Comparison of ENCODE assay signal across 20 cellular contexts in the genomic region with DNA sequence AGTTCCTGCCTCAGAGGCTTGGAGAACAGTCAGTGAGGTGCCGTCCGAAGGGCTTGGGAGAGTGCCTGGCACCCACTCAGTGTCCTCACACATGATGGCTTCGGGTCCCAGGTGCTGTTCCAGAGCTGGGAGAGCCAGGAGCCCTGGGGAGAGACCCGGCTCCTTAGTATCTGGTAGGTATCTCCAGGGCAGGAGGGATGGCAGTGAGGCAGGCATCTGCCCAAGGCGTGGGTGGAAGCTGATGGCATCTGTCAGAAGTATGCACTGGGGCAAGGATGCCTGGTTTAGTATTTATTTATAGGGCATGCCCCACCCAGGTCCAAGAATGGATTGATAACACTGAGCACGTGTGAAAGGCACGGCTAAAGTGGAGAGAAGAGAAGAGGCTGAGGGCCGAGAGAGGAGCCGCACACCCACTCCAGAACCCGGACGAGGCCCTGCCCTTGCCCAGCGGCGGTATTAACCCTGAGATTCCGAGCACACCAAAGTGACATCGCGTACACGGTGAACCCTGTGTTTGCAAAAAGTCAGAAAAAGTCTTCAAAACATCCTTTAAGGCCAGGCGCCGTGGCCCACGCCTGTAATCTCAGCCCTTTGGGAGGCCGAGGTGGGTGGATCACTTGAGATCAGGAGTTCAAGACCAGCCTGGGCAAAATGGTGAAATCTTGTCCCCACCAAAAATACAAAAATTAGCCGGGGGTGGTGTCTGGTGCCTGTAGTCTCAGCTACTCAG. TPM values are rescaled to one million over a fixed set of nuclear protein-coding genes. Genes with fewer than 3 reads are reported as not detected.
DNase-seq lines count a peak whose midpoint lies in the region; ATAC-seq, FAIRE-seq and TF ChIP-seq lines count a peak whose summit lies in the region.
"Had no signal": no experiment of that assay in that cellular context is flagged by ENCODE, and none has a peak within 500 bp of the region (broad histone marks: within the 10 kb centered on the region; RNA-seq: fewer than 3 reads in every experiment).

No MANE protein-coding gene starts in this region.

- H3K36me3 ChIP-seq in right lobe of liver (no peaks in the 10 kb centered on the region), HepG2 (replicated peaks in 1 of 2; ENCODE audit: control insufficient read depth in 1 of 2, insufficient read depth in 2 of 2, low read length in 2 of 2) (no peaks in the 10 kb centered on the region), heart left ventricle (no peaks in the 10 kb centered on the region)

- no peak overlapping the region for H2AFZ ChIP-seq in HepG2 (ENCODE audit: low read length)
- H2AFZ ChIP-seq: PC-9 had no signal

- no peaks in the 10 kb centered on the region for H3K9me3 ChIP-seq in right lobe of liver
- H3K9me3 ChIP-seq in HepG2 (ENCODE audit: low read length) = no peaks in the 10 kb centered on the region
- no peaks in the 10 kb centered on the region for H3K9me3 ChIP-seq in heart left ventricle

- no peak for TF ChIP-seq RAD21 in HepG2 (CRISPR knock-in tag; IDR thresholded peaks at IDR 0.05)

- TF ChIP-seq CTCF in right lobe of liver (IDR thresholded peaks at IDR 0.05) (no peak), HepG2 (CRISPR knock-in tag; IDR thresholded peaks at IDR 0.05) (no peak), heart left ventricle (IDR thresholded peaks at IDR 0.05) (no peak)

- TF ChIP-seq EP300 in HepG2 (IDR thresholded peaks at IDR 0.05; ENCODE audit: low read depth in 2 of 2, low read length in 2 of 2) (no peak), HepG2 (CRISPR knock-in tag; IDR thresholded peaks at IDR 0.05; ENCODE audit: borderline replicate concordance) (no peak)

- no peak for FAIRE-seq in HepG2 (lab: Jason Lieb, UNC)
- FAIRE-seq: D721Med, K562 had no signal

- H3K79me2 ChIP-seq in HepG2 (ENCODE audit: insufficient read depth, low read length) = no peaks in the 10 kb centered on the region

- H3K4me1 ChIP-seq in right lobe of liver (peaks cover 0 to 12% (median 0%) of the 10 kb centered on the region in 4 donors), HepG2 (ENCODE audit: insufficient read depth, low read length) (peaks cover 12% of the 10 kb centered on the region), heart left ventricle (peaks cover 0 to 37% (median 21%) of the 10 kb centered on the region in 12 donors)

- H3K27me3 ChIP-seq in right lobe of liver = peaks cover 10 to 33% of the 10 kb centered on the region in 2 donors
- peaks cover 2 to 11% of the 10 kb centered on the region in 2 experiments; a peak in 3 of 5 replicates for H3K27me3 ChIP-seq in HepG2 (ENCODE audit: control insufficient read depth in 1 of 2, insufficient read depth in 2 of 2, low read length in 2 of 2)
- H3K27me3 ChIP-seq in heart left ventricle = peaks cover 26 to 64% (median 34%) of the 10 kb centered on the region in 9 donors

- H3K27ac ChIP-seq in right lobe of liver (no peak overlapping the region), HepG2 (ENCODE audit: extremely low read length, insufficient read depth, low read length) (no peak overlapping the region), heart left ventricle (no peak overlapping the region)
- H3K27ac ChIP-seq: PC-9 had no signal

- H3K9ac ChIP-seq in HepG2 (ENCODE audit: insufficient read depth, low read depth, low read length) = no peak overlapping the region

- intact Hi-C loops in right lobe of liver (cut with DNase I) = no loop called here
- intact Hi-C loops in HepG2 (cut with micrococcal nuclease; ENCODE audit: unreplicated experiment) = no loop called here
- intact Hi-C loops in heart left ventricle (cut with DNase I) = no loop called here

- H3K4me3 ChIP-seq in right lobe of liver (no peak overlapping the region), HepG2 (replicated peaks in 1 of 3; ENCODE audit: insufficient read depth in 1 of 3, low read depth in 2 of 3, low read length in 3 of 3) (no peak overlapping the region), heart left ventricle (no peak overlapping the region)
- H3K4me3 ChIP-seq: K562, PC-9 had no signal

- WGBS in right lobe of liver (ENCODE audit: insufficient coverage, low coverage, low lambda C conversion rate, missing lambda C conversion rate) = 85% methylated on average over 6 of the region's 22 CpGs
- 91% methylated on average over 21 of the region's 22 CpGs for WGBS in HepG2 (ENCODE audit: low lambda C conversion rate)
- 67 to 72% (median 71%) methylated on average over 22 of the region's 22 CpGs for WGBS in heart left ventricle, 4 donors

- CTCF ChIA-PET in HepG2 (lab: Yijun Ruan, JAX; ENCODE audit: low intra/inter-chr PET ratio, low total read pairs) = no interaction called here

- BruUV-seq in HepG2 (replicated peaks; lab: Mats Ljungman, UMichigan) = no TSS peak

- in situ Hi-C loops in HepG2 (cut with HindIII; ENCODE audit: extremely low pct_ligation_motif_present, low pct_unique_long_range_greater_than_20kb) = no loop called here

- POLR2A ChIA-PET in HepG2 (lab: Yijun Ruan, JAX) = no interaction called here

- H3K4me2 ChIP-seq in HepG2 (ENCODE audit: low read depth, low read length) = no peak overlapping the region
- H3K4me2 ChIP-seq: PC-9 had no signal

- no peak for ATAC-seq in right lobe of liver
- ATAC-seq in HepG2 = no peak
- peak in 3 of 4 donors; percentile 17 to 52 (median 40) for ATAC-seq in heart left ventricle
- ATAC-seq in HG02852 (IDR thresholded peaks at IDR 0.05; ENCODE audit: unreplicated experiment) = no peak
- ATAC-seq: K562 had no signal

- DNase-seq in right lobe of liver (peak in 2 of 3 donors; percentile 33 to 39), HepG2 (ENCODE audit: low spot score) (no peak), heart left ventricle (peak in 2 of 5 donors; percentile 15 to 43), myocyte (ENCODE audit: low read depth) (peak; percentile 84), NCI-H510A treated with DMSO at 0.1 percent for 48 hours (lab: John Stamatoyannopoulos, UW) (no peak), NOMO-1 treated with DMSO at 0.1 percent for 48 hours (lab: John Stamatoyannopoulos, UW; ENCODE audit: unreplicated experiment) (no peak)
- DNase-seq in stimulated activated CD4-positive, alpha-beta T cell treated with anti-CD3 and anti-CD28 coated beads, Interleukin-4, amount 100 ng/mL, for 1 hour = no peak
- DNase-seq: CD4-positive, alpha-beta memory T cell; H7; MV-4-11; NCI-H1417; NCI-H1930; NCI-H2171; NCI-H446 treated with DMSO at 0.1 percent for 48 hours; NCI-H82 had no signal

- H4K20me1 ChIP-seq in HepG2 (ENCODE audit: insufficient read depth, low read length) = no peaks in the 10 kb centered on the region

- TF ChIP-seq POLR2A in right lobe of liver (IDR thresholded peaks at IDR 0.05) (no peak), HepG2 (IDR thresholded peaks at IDR 0.05; ENCODE audit: insufficient read depth in 1 of 2, low read depth in 2 of 2, low read length in 2 of 2) (no peak), heart left ventricle (IDR thresholded peaks at IDR 0.05) (no peak)

RNA-seq across cellular contexts. Expression of gene TP73, which starts 2.4 kb away (rescaled TPM):
- total RNA-seq in right lobe of liver (1 to 10 TPM in 2 of 6 experiments, under 1 TPM in 4; 0.05 to 2.3 (median 0.32) TPM), HepG2 (2016; rRNA removed; fragmentation: Illumina TruSeq; extraction: Trizol) (0.69 and 1.1 TPM in 2 replicates), heart left ventricle (under 1 TPM in 3 of 9 donors, not detected in 6; 0.15 to 0.53 (median 0.19) TPM), myocyte (1.3 and 2.2 TPM in 2 replicates)
- 0.35 and 0.51 TPM in 2 replicates for total RNA-seq in HepG2 (2016; cell fraction: cytosol; rRNA removed; fragmentation: Illumina TruSeq; extraction: Trizol; ENCODE audit: low read depth)
- 0.39 and 1.1 TPM in 2 replicates for total RNA-seq in HepG2 (2016; cell fraction: insoluble cytoplasmic fraction; rRNA removed; fragmentation: Illumina TruSeq; extraction: Trizol)
- total RNA-seq in HepG2 (2016; cell fraction: membrane; rRNA removed; fragmentation: Illumina TruSeq; extraction: Trizol) = 1.3 and 1.4 TPM in 2 replicates
- total RNA-seq in HepG2 (2016; cell fraction: nucleus; rRNA removed; fragmentation: Illumina TruSeq; extraction: Trizol) = 1.7 and 2.1 TPM in 2 replicates
- polyA plus RNA-seq in HepG2 (2011; rRNA removed) (0.49 and 0.59 TPM in 2 replicates), heart left ventricle (under 1 TPM; 0.01 to 0.11 TPM)
- 0.10 and 0.28 TPM in 2 replicates for polyA plus RNA-seq in HepG2 (2011; cell fraction: cytosol; rRNA removed)
- polyA plus RNA-seq in HepG2 (2011; cell fraction: nucleus; rRNA removed) = 1.8 and 3.5 TPM in 2 replicates
- polyA plus RNA-seq in HepG2 (2012) = 0.37 and 0.74 TPM in 2 replicates
- 0.45 and 0.53 TPM in 2 replicates for polyA plus RNA-seq in HepG2 (2016; cell fraction: cytosol; fragmentation: Illumina TruSeq; extraction: Trizol; ENCODE audit: low read depth)
- 1.5 and 1.9 TPM in 2 replicates for polyA plus RNA-seq in HepG2 (2016; cell fraction: insoluble cytoplasmic fraction; fragmentation: Illumina TruSeq; extraction: Trizol; ENCODE audit: low read depth)
- 0.93 and 1.4 TPM in 2 replicates for polyA plus RNA-seq in HepG2 (2016; cell fraction: membrane; fragmentation: Illumina TruSeq; extraction: Trizol; ENCODE audit: low read depth)
- 3.4 and 3.9 TPM in 2 replicates for polyA plus RNA-seq in HepG2 (2016; cell fraction: nucleus; fragmentation: Illumina TruSeq; extraction: Trizol; ENCODE audit: insufficient read depth, low read depth)
- 0.48 TPM in 1 of 2 replicates, not detected in the other for polyA minus RNA-seq in HepG2 (2011; rRNA and poly(A)+ RNA removed; ENCODE audit: low replicate concordance)
- 0.30 and 0.62 TPM in 2 replicates for polyA minus RNA-seq in HepG2 (2011; cell fraction: cytosol; rRNA and poly(A)+ RNA removed)
- 0.99 and 1.2 TPM in 2 replicates for polyA minus RNA-seq in HepG2 (2011; cell fraction: nucleus; rRNA and poly(A)+ RNA removed)
- polyA plus RNA-seq in myocyte (2012) = 0.39 TPM
- polyA plus RNA-seq: BJ had no signal

RNA-seq across cellular contexts. Expression of gene WRAP73, which starts 4.8 kb away (rescaled TPM):
- total RNA-seq in right lobe of liver (1 to 10 TPM; 5.6 to 9.1 (median 7.1) TPM), HepG2 (2016; rRNA removed; fragmentation: Illumina TruSeq; extraction: Trizol) (18.1 and 21.0 TPM in 2 replicates), heart left ventricle (10 to 100 TPM in 6 of 9 donors, 1 to 10 TPM in 3; 8.5 to 21.6 (median 11.3) TPM), myocyte (25.8 and 29.0 TPM in 2 replicates)
- total RNA-seq in HepG2 (2016; cell fraction: cytosol; rRNA removed; fragmentation: Illumina TruSeq; extraction: Trizol; ENCODE audit: low read depth) = 5.0 and 5.8 TPM in 2 replicates
- 20.2 and 20.3 TPM in 2 replicates for total RNA-seq in HepG2 (2016; cell fraction: insoluble cytoplasmic fraction; rRNA removed; fragmentation: Illumina TruSeq; extraction: Trizol)
- 8.8 and 10.8 TPM in 2 replicates for total RNA-seq in HepG2 (2016; cell fraction: membrane; rRNA removed; fragmentation: Illumina TruSeq; extraction: Trizol)
- 14.3 and 17.1 TPM in 2 replicates for total RNA-seq in HepG2 (2016; cell fraction: nucleus; rRNA removed; fragmentation: Illumina TruSeq; extraction: Trizol)
- polyA plus RNA-seq in HepG2 (2011; rRNA removed) (40.4 and 44.1 TPM in 2 replicates), heart left ventricle (10 to 100 TPM in 1 of 2 donors, 1 to 10 TPM in 1; 9.3 to 18.0 TPM)
- polyA plus RNA-seq in HepG2 (2011; cell fraction: cytosol; rRNA removed) = 27.5 and 35.0 TPM in 2 replicates
- polyA plus RNA-seq in HepG2 (2011; cell fraction: nucleus; rRNA removed) = 78.4 and 79.9 TPM in 2 replicates
- 12.9 and 18.3 TPM in 2 replicates for polyA plus RNA-seq in HepG2 (2012)
- polyA plus RNA-seq in HepG2 (2016; cell fraction: cytosol; fragmentation: Illumina TruSeq; extraction: Trizol; ENCODE audit: low read depth) = 5.5 TPM in 2 replicates
- polyA plus RNA-seq in HepG2 (2016; cell fraction: insoluble cytoplasmic fraction; fragmentation: Illumina TruSeq; extraction: Trizol; ENCODE audit: low read depth) = 19.4 and 25.1 TPM in 2 replicates
- 6.3 and 7.2 TPM in 2 replicates for polyA plus RNA-seq in HepG2 (2016; cell fraction: membrane; fragmentation: Illumina TruSeq; extraction: Trizol; ENCODE audit: low read depth)
- 41.4 and 53.5 TPM in 2 replicates for polyA plus RNA-seq in HepG2 (2016; cell fraction: nucleus; fragmentation: Illumina TruSeq; extraction: Trizol; ENCODE audit: insufficient read depth, low read depth)
- 43.7 and 46.5 TPM in 2 replicates for polyA minus RNA-seq in HepG2 (2011; rRNA and poly(A)+ RNA removed; ENCODE audit: low replicate concordance)
- polyA minus RNA-seq in HepG2 (2011; cell fraction: cytosol; rRNA and poly(A)+ RNA removed) = 11.9 and 16.4 TPM in 2 replicates
- polyA minus RNA-seq in HepG2 (2011; cell fraction: nucleus; rRNA and poly(A)+ RNA removed) = 18.4 and 19.5 TPM in 2 replicates
- 22.3 TPM for polyA plus RNA-seq in myocyte (2012)

RNA-seq across cellular contexts. Expression of gene TPRG1L, which starts 29.9 kb away (rescaled TPM):
- total RNA-seq in right lobe of liver = 10 to 100 TPM; 42.5 to 54.6 (median 53.4) TPM
- total RNA-seq in HepG2 (2016; rRNA removed; fragmentation: Illumina TruSeq; extraction: Trizol) = 21.3 and 31.7 TPM in 2 replicates
- total RNA-seq in HepG2 (2016; cell fraction: cytosol; rRNA removed; fragmentation: Illumina TruSeq; extraction: Trizol; ENCODE audit: low read depth) = 5.7 and 6.3 TPM in 2 replicates
- 20.0 and 34.6 TPM in 2 replicates for total RNA-seq in HepG2 (2016; cell fraction: insoluble cytoplasmic fraction; rRNA removed; fragmentation: Illumina TruSeq; extraction: Trizol)
- total RNA-seq in HepG2 (2016; cell fraction: membrane; rRNA removed; fragmentation: Illumina TruSeq; extraction: Trizol) = 26.8 and 28.4 TPM in 2 replicates
- total RNA-seq in HepG2 (2016; cell fraction: nucleus; rRNA removed; fragmentation: Illumina TruSeq; extraction: Trizol) = 13.9 and 17.8 TPM in 2 replicates
- 37.4 and 44.3 TPM in 2 replicates for polyA plus RNA-seq in HepG2 (2011; rRNA removed)
- polyA plus RNA-seq in HepG2 (2011; cell fraction: cytosol; rRNA removed) = 39.8 and 48.5 TPM in 2 replicates
- polyA plus RNA-seq in HepG2 (2011; cell fraction: nucleus; rRNA removed) = 18.5 and 21.7 TPM in 2 replicates
- 32.1 and 36.9 TPM in 2 replicates for polyA plus RNA-seq in HepG2 (2012)
- polyA plus RNA-seq in HepG2 (2016; cell fraction: cytosol; fragmentation: Illumina TruSeq; extraction: Trizol; ENCODE audit: low read depth) = 9.7 and 10.7 TPM in 2 replicates
- polyA plus RNA-seq in HepG2 (2016; cell fraction: insoluble cytoplasmic fraction; fragmentation: Illumina TruSeq; extraction: Trizol; ENCODE audit: low read depth) = 66.4 and 67.1 TPM in 2 replicates
- 27.9 and 28.2 TPM in 2 replicates for polyA plus RNA-seq in HepG2 (2016; cell fraction: membrane; fragmentation: Illumina TruSeq; extraction: Trizol; ENCODE audit: low read depth)
- polyA plus RNA-seq in HepG2 (2016; cell fraction: nucleus; fragmentation: Illumina TruSeq; extraction: Trizol; ENCODE audit: insufficient read depth, low read depth) = 42.7 TPM in 2 replicates
- 33.6 and 37.3 TPM in 2 replicates for polyA minus RNA-seq in HepG2 (2011; rRNA and poly(A)+ RNA removed; ENCODE audit: low replicate concordance)
- 24.6 and 30.2 TPM in 2 replicates for polyA minus RNA-seq in HepG2 (2011; cell fraction: cytosol; rRNA and poly(A)+ RNA removed)
- 8.0 and 10.2 TPM in 2 replicates for polyA minus RNA-seq in HepG2 (2011; cell fraction: nucleus; rRNA and poly(A)+ RNA removed)
- 10 to 100 TPM; 32.0 to 58.0 (median 48.8) TPM for total RNA-seq in heart left ventricle
- 10 to 100 TPM; 24.2 to 48.8 TPM for polyA plus RNA-seq in heart left ventricle
- total RNA-seq in myocyte = 19.7 and 23.2 TPM in 2 replicates
- polyA plus RNA-seq in myocyte (2012) = 78.4 TPM

RNA-seq across cellular contexts. Expression of gene MEGF6, which starts 43.4 kb away (rescaled TPM):
- total RNA-seq in right lobe of liver (1 to 10 TPM; 2.2 to 9.6 (median 4.4) TPM), HepG2 (2016; rRNA removed; fragmentation: Illumina TruSeq; extraction: Trizol) (0.76 and 1.9 TPM in 2 replicates), heart left ventricle (10 to 100 TPM in 2 of 9 donors, 1 to 10 TPM in 7; 1.9 to 16.2 (median 5.9) TPM), myocyte (0.13 and 0.16 TPM in 2 replicates)
- total RNA-seq in HepG2 (2016; cell fraction: cytosol; rRNA removed; fragmentation: Illumina TruSeq; extraction: Trizol; ENCODE audit: low read depth) = 0.18 and 0.61 TPM in 2 replicates
- total RNA-seq in HepG2 (2016; cell fraction: insoluble cytoplasmic fraction; rRNA removed; fragmentation: Illumina TruSeq; extraction: Trizol) = 0.70 and 2.7 TPM in 2 replicates
- 0.52 and 0.96 TPM in 2 replicates for total RNA-seq in HepG2 (2016; cell fraction: membrane; rRNA removed; fragmentation: Illumina TruSeq; extraction: Trizol)
- 2.7 and 3.4 TPM in 2 replicates for total RNA-seq in HepG2 (2016; cell fraction: nucleus; rRNA removed; fragmentation: Illumina TruSeq; extraction: Trizol)
- polyA plus RNA-seq in HepG2 (2011; rRNA removed) (1.9 and 3.5 TPM in 2 replicates), heart left ventricle (1 to 10 TPM; 2.0 to 4.3 TPM)
- polyA plus RNA-seq in HepG2 (2011; cell fraction: cytosol; rRNA removed) = 0.90 and 1.8 TPM in 2 replicates
- polyA plus RNA-seq in HepG2 (2011; cell fraction: nucleus; rRNA removed) = 68.1 and 94.7 TPM in 2 replicates
- 3.6 and 4.8 TPM in 2 replicates for polyA plus RNA-seq in HepG2 (2012)
- polyA plus RNA-seq in HepG2 (2016; cell fraction: cytosol; fragmentation: Illumina TruSeq; extraction: Trizol; ENCODE audit: low read depth) = 0.09 and 0.19 TPM in 2 replicates
- polyA plus RNA-seq in HepG2 (2016; cell fraction: insoluble cytoplasmic fraction; fragmentation: Illumina TruSeq; extraction: Trizol; ENCODE audit: low read depth) = 0.80 and 1.3 TPM in 2 replicates
- 0.19 and 0.34 TPM in 2 replicates for polyA plus RNA-seq in HepG2 (2016; cell fraction: membrane; fragmentation: Illumina TruSeq; extraction: Trizol; ENCODE audit: low read depth)
- 8.1 and 10.4 TPM in 2 replicates for polyA plus RNA-seq in HepG2 (2016; cell fraction: nucleus; fragmentation: Illumina TruSeq; extraction: Trizol; ENCODE audit: insufficient read depth, low read depth)
- 3.5 and 4.6 TPM in 2 replicates for polyA minus RNA-seq in HepG2 (2011; rRNA and poly(A)+ RNA removed; ENCODE audit: low replicate concordance)
- polyA minus RNA-seq in HepG2 (2011; cell fraction: cytosol; rRNA and poly(A)+ RNA removed) = 1.7 and 2.4 TPM in 2 replicates
- polyA minus RNA-seq in HepG2 (2011; cell fraction: nucleus; rRNA and poly(A)+ RNA removed) = 5.6 and 10.6 TPM in 2 replicates
- 45.6 TPM for polyA plus RNA-seq in myocyte (2012)

Comparison
In these comparisons a context has a peak if more than half of its experiments do, and no peak if none do; other contexts are left out.
1. DNase-seq: peak in right lobe of liver (2 of 3) and myocyte (single experiment); none in HepG2 (single experiment), stimulated activated CD4-positive, alpha-beta T cell treated with anti-CD3 and anti-CD28 coated beads, Interleukin-4, amount 100 ng/mL, for 1 hour (single experiment), NCI-H510A treated with DMSO at 0.1 percent for 48 hours (single experiment) and NOMO-1 treated with DMSO at 0.1 percent for 48 hours (single experiment).
2. ATAC-seq: peak in heart left ventricle (3 of 4); none in right lobe of liver (0 of 4), HepG2 (single experiment) and HG02852 (single experiment).